Comparison of ENCODE assay signal across 14 cellular contexts in the genomic region with DNA sequence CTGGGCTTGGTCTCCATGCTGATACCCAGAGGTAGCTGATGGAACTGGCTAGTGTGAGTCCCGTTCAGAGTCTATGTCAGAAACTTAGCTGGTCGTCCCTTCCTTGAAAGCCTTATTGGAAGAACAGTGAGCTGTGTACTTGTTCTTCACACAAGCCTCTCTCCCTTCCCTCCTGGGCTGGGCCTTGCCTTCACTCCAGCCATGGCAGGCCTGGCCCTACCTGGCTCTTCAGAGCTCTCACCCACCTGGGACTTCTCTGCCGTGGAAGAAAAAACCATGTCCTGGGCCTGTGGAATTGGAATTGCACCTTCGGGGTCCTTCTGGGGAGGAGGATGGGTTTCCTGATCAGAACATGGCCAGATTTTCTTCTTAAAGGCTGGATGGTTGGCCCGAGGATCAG. TPM values are rescaled to one million over a fixed set of nuclear protein-coding genes. Genes with fewer than 3 reads are reported as not detected.
DNase-seq lines count a peak whose midpoint lies in the region; ATAC-seq and TF ChIP-seq lines count a peak whose summit lies in the region.
"Had no signal": no experiment of that assay in that cellular context is flagged by ENCODE, and none has a peak within 500 bp of the region (broad histone marks: within the 10 kb centered on the region; RNA-seq: fewer than 3 reads in every experiment).

No MANE protein-coding gene starts in this region.

- no peak overlapping the region for H3K27ac ChIP-seq in naive thymus-derived CD4-positive, alpha-beta T cell (ENCODE audit: low read depth, low read length)
- H3K27ac ChIP-seq: BLaER1 had no signal

- H3K4me1 Mint-ChIP-seq in activated CD8-positive, alpha-beta T cell treated with anti-CD3 and anti-CD28 coated beads for 36 hours (ENCODE audit: low read depth): peaks cover 53% of the 10 kb centered on the region
- peaks cover 57% of the 10 kb centered on the region for H3K4me1 Mint-ChIP-seq in activated CD8-positive, alpha-beta T cell treated with anti-CD3 and anti-CD28 coated beads, Interleukin-2, amount 10 ng/mL, durations not matched to agents 7 days and 5 days (ENCODE audit: low read depth)
- H3K4me1 Mint-ChIP-seq in activated naive CD8-positive, alpha-beta T cell treated with anti-CD3 and anti-CD28 coated beads for 36 hours: peaks cover 55% of the 10 kb centered on the region
- H3K4me1 Mint-ChIP-seq in activated naive CD8-positive, alpha-beta T cell treated with anti-CD3 and anti-CD28 coated beads, Interleukin-2, amount 50 U/mL, for 24 hours: peaks cover 66% of the 10 kb centered on the region
- peaks cover 31% of the 10 kb centered on the region for H3K4me1 Mint-ChIP-seq in activated T-helper 17 cell treated with anti-CD3 and anti-CD28 coated beads, Interleukin-2, amount 50 U/mL, for 72 hours
- H3K4me1 Mint-ChIP-seq in naive thymus-derived CD4-positive, alpha-beta T cell: peaks cover 21 to 65% (median 58%) of the 10 kb centered on the region in 7 donors

- H3K36me3 ChIP-seq in naive thymus-derived CD4-positive, alpha-beta T cell (ENCODE audit: control insufficient read depth in 2 of 3, insufficient read depth in 3 of 3, low read length in 3 of 3): no peaks in the 10 kb centered on the region
- H3K36me3 ChIP-seq: BLaER1, HAP-1 had no signal

- H3K27me3 Mint-ChIP-seq in activated CD8-positive, alpha-beta T cell treated with anti-CD3 and anti-CD28 coated beads for 36 hours: no peaks in the 10 kb centered on the region
- H3K27me3 Mint-ChIP-seq in activated CD8-positive, alpha-beta T cell treated with anti-CD3 and anti-CD28 coated beads, Interleukin-2, amount 10 ng/mL, durations not matched to agents 7 days and 5 days (ENCODE audit: low read depth): no peaks in the 10 kb centered on the region
- no peaks in the 10 kb centered on the region for H3K27me3 Mint-ChIP-seq in activated naive CD8-positive, alpha-beta T cell treated with anti-CD3 and anti-CD28 coated beads for 36 hours
- no peaks in the 10 kb centered on the region for H3K27me3 Mint-ChIP-seq in activated naive CD8-positive, alpha-beta T cell treated with anti-CD3 and anti-CD28 coated beads, Interleukin-2, amount 50 U/mL, for 24 hours
- H3K27me3 Mint-ChIP-seq in activated T-helper 17 cell treated with anti-CD3 and anti-CD28 coated beads, Interleukin-2, amount 50 U/mL, for 72 hours: no peaks in the 10 kb centered on the region
- H3K27me3 Mint-ChIP-seq in naive thymus-derived CD4-positive, alpha-beta T cell: peaks cover 0 to 3% (median 0%) of the 10 kb centered on the region in 5 donors

- H3K27ac Mint-ChIP-seq in activated CD8-positive, alpha-beta T cell treated with anti-CD3 and anti-CD28 coated beads for 36 hours: peak overlapping the region; percentile 56
- no peak overlapping the region for H3K27ac Mint-ChIP-seq in activated CD8-positive, alpha-beta T cell treated with anti-CD3 and anti-CD28 coated beads, Interleukin-2, amount 10 ng/mL, durations not matched to agents 7 days and 5 days
- peak overlapping the region; percentile 94 for H3K27ac Mint-ChIP-seq in activated naive CD8-positive, alpha-beta T cell treated with anti-CD3 and anti-CD28 coated beads for 36 hours
- no peak overlapping the region for H3K27ac Mint-ChIP-seq in activated naive CD8-positive, alpha-beta T cell treated with anti-CD3 and anti-CD28 coated beads, Interleukin-2, amount 50 U/mL, for 24 hours
- H3K27ac Mint-ChIP-seq in activated T-helper 17 cell treated with anti-CD3 and anti-CD28 coated beads, Interleukin-2, amount 50 U/mL, for 72 hours: peak overlapping the region; percentile 93
- peak overlapping the region in 5 of 9 donors; percentile 47 to 100 (median 98) for H3K27ac Mint-ChIP-seq in naive thymus-derived CD4-positive, alpha-beta T cell

- H3K36me3 Mint-ChIP-seq in activated CD8-positive, alpha-beta T cell treated with anti-CD3 and anti-CD28 coated beads for 36 hours (ENCODE audit: low read depth): peaks cover 17% of the 10 kb centered on the region
- H3K36me3 Mint-ChIP-seq in activated CD8-positive, alpha-beta T cell treated with anti-CD3 and anti-CD28 coated beads, Interleukin-2, amount 10 ng/mL, durations not matched to agents 7 days and 5 days (ENCODE audit: low read depth): peaks cover 10% of the 10 kb centered on the region
- peaks cover 16% of the 10 kb centered on the region for H3K36me3 Mint-ChIP-seq in activated naive CD8-positive, alpha-beta T cell treated with anti-CD3 and anti-CD28 coated beads for 36 hours
- peaks cover 9% of the 10 kb centered on the region for H3K36me3 Mint-ChIP-seq in activated naive CD8-positive, alpha-beta T cell treated with anti-CD3 and anti-CD28 coated beads, Interleukin-2, amount 50 U/mL, for 24 hours (ENCODE audit: low read depth)
- H3K36me3 Mint-ChIP-seq in activated T-helper 17 cell treated with anti-CD3 and anti-CD28 coated beads, Interleukin-2, amount 50 U/mL, for 72 hours (ENCODE audit: low read depth): peaks cover 27% of the 10 kb centered on the region
- peaks cover 0 to 9% (median 5%) of the 10 kb centered on the region in 5 donors for H3K36me3 Mint-ChIP-seq in naive thymus-derived CD4-positive, alpha-beta T cell

- peaks cover 32% of the 10 kb centered on the region in 2 donors for H3K4me1 ChIP-seq in naive thymus-derived CD4-positive, alpha-beta T cell (ENCODE audit: control insufficient read depth in 2 of 2, insufficient read depth in 2 of 2, low read length in 2 of 2)
- H3K4me1 ChIP-seq: HAP-1 had no signal

- no peaks in the 10 kb centered on the region for H3K27me3 ChIP-seq in naive thymus-derived CD4-positive, alpha-beta T cell (ENCODE audit: control insufficient read depth in 2 of 2, insufficient read depth in 2 of 2, low read length in 2 of 2)
- H3K27me3 ChIP-seq: BLaER1 had no signal

- H3K9me3 Mint-ChIP-seq in activated CD8-positive, alpha-beta T cell treated with anti-CD3 and anti-CD28 coated beads for 36 hours: no peaks in the 10 kb centered on the region
- H3K9me3 Mint-ChIP-seq in activated CD8-positive, alpha-beta T cell treated with anti-CD3 and anti-CD28 coated beads, Interleukin-2, amount 10 ng/mL, durations not matched to agents 7 days and 5 days (ENCODE audit: insufficient read depth): no peaks in the 10 kb centered on the region
- H3K9me3 Mint-ChIP-seq in activated naive CD8-positive, alpha-beta T cell treated with anti-CD3 and anti-CD28 coated beads for 36 hours: peaks cover 2% of the 10 kb centered on the region
- H3K9me3 Mint-ChIP-seq in activated naive CD8-positive, alpha-beta T cell treated with anti-CD3 and anti-CD28 coated beads, Interleukin-2, amount 50 U/mL, for 24 hours: no peaks in the 10 kb centered on the region
- no peaks in the 10 kb centered on the region for H3K9me3 Mint-ChIP-seq in activated T-helper 17 cell treated with anti-CD3 and anti-CD28 coated beads, Interleukin-2, amount 50 U/mL, for 72 hours
- peaks cover 0 to 9% (median 2%) of the 10 kb centered on the region in 11 donors for H3K9me3 Mint-ChIP-seq in naive thymus-derived CD4-positive, alpha-beta T cell

- CTCF ChIA-PET in activated CD8-positive, alpha-beta T cell treated with anti-CD3 and anti-CD28 coated beads for 36 hours (lab: Charles Lee): interaction anchor here (0.8 to 2.2 kb wide), 8 partner anchors 10 to 64 kb away, joined by 3 to 12 read pairs (median 4); no protein-coding TSS in a partner anchor
- CTCF ChIA-PET in activated CD8-positive, alpha-beta T cell treated with anti-CD3 and anti-CD28 coated beads, Interleukin-2, amount 10 ng/mL, durations not matched to agents 7 days and 5 days (lab: Charles Lee): interaction anchor here (0.9 to 2.9 kb wide), 6 partner anchors 16 to 65 kb away, joined by 3 to 13 read pairs (median 4); no protein-coding TSS in a partner anchor
- CTCF ChIA-PET in naive thymus-derived CD4-positive, alpha-beta T cell (lab: Charles Lee): interaction anchor here (2.9 kb wide), 1 partner anchor 21 kb away, joined by 13 read pairs; no protein-coding TSS in a partner anchor

- no peaks in the 10 kb centered on the region for H3K9me3 ChIP-seq in naive thymus-derived CD4-positive, alpha-beta T cell (ENCODE audit: control insufficient read depth in 2 of 3, low read length in 3 of 3)
- H3K9me3 ChIP-seq: HAP-1 had no signal

- H3K4me3 Mint-ChIP-seq in activated CD8-positive, alpha-beta T cell treated with anti-CD3 and anti-CD28 coated beads for 36 hours: no peak overlapping the region
- H3K4me3 Mint-ChIP-seq in activated CD8-positive, alpha-beta T cell treated with anti-CD3 and anti-CD28 coated beads, Interleukin-2, amount 10 ng/mL, durations not matched to agents 7 days and 5 days: no peak overlapping the region
- no peak overlapping the region for H3K4me3 Mint-ChIP-seq in activated naive CD8-positive, alpha-beta T cell treated with anti-CD3 and anti-CD28 coated beads for 36 hours
- H3K4me3 Mint-ChIP-seq in activated naive CD8-positive, alpha-beta T cell treated with anti-CD3 and anti-CD28 coated beads, Interleukin-2, amount 50 U/mL, for 24 hours: no peak overlapping the region
- H3K4me3 Mint-ChIP-seq in activated T-helper 17 cell treated with anti-CD3 and anti-CD28 coated beads, Interleukin-2, amount 50 U/mL, for 72 hours: no peak overlapping the region
- no peak overlapping the region for H3K4me3 Mint-ChIP-seq in naive thymus-derived CD4-positive, alpha-beta T cell

- POLR2A ChIA-PET in activated CD8-positive, alpha-beta T cell treated with anti-CD3 and anti-CD28 coated beads for 36 hours (lab: Charles Lee): interaction anchor here (0.8 to 3.2 kb wide), 4 partner anchors 9 to 254 kb away, joined by 3 to 16 read pairs (median 4); no protein-coding TSS in a partner anchor
- POLR2A ChIA-PET in activated CD8-positive, alpha-beta T cell treated with anti-CD3 and anti-CD28 coated beads, Interleukin-2, amount 10 ng/mL, durations not matched to agents 7 days and 5 days (lab: Charles Lee): interaction anchor here (1.0 to 2.0 kb wide), 2 partner anchors 16 to 20 kb away, joined by 3 to 12 read pairs; no protein-coding TSS in a partner anchor
- POLR2A ChIA-PET in naive thymus-derived CD4-positive, alpha-beta T cell (lab: Charles Lee): interaction anchor here (0.7 to 2.8 kb wide), 6 partner anchors 10 to 53 kb away, joined by 3 to 14 read pairs (median 4); no protein-coding TSS in a partner anchor

- no peak for DNase-seq in activated CD8-positive, alpha-beta T cell treated with anti-CD3 and anti-CD28 coated beads for 36 hours
- DNase-seq in activated CD8-positive, alpha-beta T cell treated with anti-CD3 and anti-CD28 coated beads, Interleukin-2, amount 10 ng/mL, durations not matched to agents 7 days and 5 days: no peak
- no peak for DNase-seq in activated naive CD8-positive, alpha-beta T cell treated with anti-CD3 and anti-CD28 coated beads for 36 hours
- no peak for DNase-seq in activated naive CD8-positive, alpha-beta T cell treated with anti-CD3 and anti-CD28 coated beads, Interleukin-2, amount 50 U/mL, for 24 hours
- DNase-seq in naive thymus-derived CD4-positive, alpha-beta T cell: no peak
- DNase-seq: 8988T, AML-193, DMS53, GF-D8 had no signal

- intact Hi-C loops in activated CD8-positive, alpha-beta T cell treated with anti-CD3 and anti-CD28 coated beads for 36 hours (cut with micrococcal nuclease): no loop called here
- intact Hi-C loops in naive thymus-derived CD4-positive, alpha-beta T cell (cut with micrococcal nuclease): no loop called here

- no peak for TF ChIP-seq CTCF in activated CD8-positive, alpha-beta T cell treated with anti-CD3 and anti-CD28 coated beads for 36 hours (IDR thresholded peaks at IDR 0.05)

- no peak overlapping the region for H3K4me3 ChIP-seq in naive thymus-derived CD4-positive, alpha-beta T cell (ENCODE audit: low read length)
- H3K4me3 ChIP-seq: BLaER1, HAP-1 had no signal

- ATAC-seq in activated CD8-positive, alpha-beta T cell treated with anti-CD3 and anti-CD28 coated beads for 36 hours: no peak
- no peak for ATAC-seq in activated CD8-positive, alpha-beta T cell treated with anti-CD3 and anti-CD28 coated beads, Interleukin-2, amount 10 ng/mL, durations not matched to agents 7 days and 5 days
- no peak for ATAC-seq in activated naive CD8-positive, alpha-beta T cell treated with anti-CD3 and anti-CD28 coated beads, Interleukin-2, amount 50 U/mL, for 24 hours
- ATAC-seq in activated T-helper 17 cell treated with anti-CD3 and anti-CD28 coated beads, Interleukin-2, amount 50 U/mL, for 72 hours (replicated peaks): no peak
- no peak for ATAC-seq in naive thymus-derived CD4-positive, alpha-beta T cell
- no peak for ATAC-seq in SK-N-SH treated with all-trans-retinoic acid at 6 μM for 48 hours

RNA-seq across cellular contexts. Expression of a gene that starts 20.3 kb away (rescaled TPM):
- 10 to 100 TPM; 10.9 to 11.9 TPM for total RNA-seq in activated CD8-positive, alpha-beta T cell treated with anti-CD3 and anti-CD28 coated beads for 36 hours
- total RNA-seq in activated CD8-positive, alpha-beta T cell treated with anti-CD3 and anti-CD28 coated beads, Interleukin-2, amount 10 ng/mL, durations not matched to agents 7 days and 5 days: 1 to 10 TPM; 8.6 to 9.2 TPM
- total RNA-seq in activated naive CD8-positive, alpha-beta T cell treated with anti-CD3 and anti-CD28 coated beads for 36 hours: 1 to 10 TPM; 6.5 to 6.9 TPM
- total RNA-seq in activated T-helper 17 cell treated with anti-CD3 and anti-CD28 coated beads, Interleukin-2, amount 50 U/mL, for 72 hours: 10 to 100 TPM; 13.5 to 17.8 TPM
- total RNA-seq in naive thymus-derived CD4-positive, alpha-beta T cell: 10 to 100 TPM in 4 of 5 experiments, 1 to 10 TPM in 1; 8.5 to 37.8 (median 35.5) TPM
- polyA plus RNA-seq in naive thymus-derived CD4-positive, alpha-beta T cell: 1 to 10 TPM; 5.6 to 7.8 TPM
- total RNA-seq: H1 had no signal
- polyA plus RNA-seq: H1 had no signal

Comparison
In these comparisons a context has a peak if more than half of its experiments do, and no peak if none do; other contexts are left out.
1. H3K27ac Mint-ChIP-seq: peak in activated CD8-positive, alpha-beta T cell treated with anti-CD3 and anti-CD28 coated beads for 36 hours (single experiment), activated naive CD8-positive, alpha-beta T cell treated with anti-CD3 and anti-CD28 coated beads for 36 hours (single experiment), activated T-helper 17 cell treated with anti-CD3 and anti-CD28 coated beads, Interleukin-2, amount 50 U/mL, for 72 hours (single experiment) and naive thymus-derived CD4-positive, alpha-beta T cell (5 of 9); none in activated CD8-positive, alpha-beta T cell treated with anti-CD3 and anti-CD28 coated beads, Interleukin-2, amount 10 ng/mL, durations not matched to agents 7 days and 5 days (single experiment) and activated naive CD8-positive, alpha-beta T cell treated with anti-CD3 and anti-CD28 coated beads, Interleukin-2, amount 50 U/mL, for 24 hours (single experiment).